ENCODE assay signal across 27 cellular contexts in the genomic region with DNA sequence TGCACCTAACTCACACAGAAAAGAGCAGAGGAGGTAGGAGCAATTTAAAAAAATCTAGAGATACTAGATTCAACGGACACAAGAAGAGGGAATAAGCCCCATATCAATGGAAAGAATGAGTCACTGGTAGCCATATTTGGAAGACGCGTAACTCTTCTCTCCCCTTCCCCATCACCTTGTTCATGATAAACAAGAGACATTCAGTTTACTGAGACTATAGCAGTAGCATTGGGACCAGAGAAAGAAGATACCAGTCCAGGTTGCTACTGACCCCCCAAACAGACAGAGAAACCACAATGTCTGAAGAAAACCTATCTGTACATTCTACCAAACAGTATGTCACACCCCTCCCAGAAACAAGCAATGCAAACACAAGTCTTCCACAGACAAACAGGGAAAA.
DNase-seq lines count a peak whose midpoint lies in the region; ATAC-seq and TF ChIP-seq lines count a peak whose summit lies in the region.
"Had no signal": no experiment of that assay in that cellular context is flagged by ENCODE, and none has a peak within 500 bp of the region (broad histone marks: within the 10 kb centered on the region; RNA-seq: fewer than 3 reads in every experiment).

No MANE protein-coding gene starts in this region.

- CTCF ChIA-PET in WTC11 (lab: Charles Lee), result no interaction called here

- H3K4me3 Mint-ChIP-seq in WTC11, result no peak overlapping the region
- no peak overlapping the region for H3K4me3 Mint-ChIP-seq in stimulated activated naive B cell treated with anti-CD40 and anti-IgM and Interleukin-4, amounts not matched to agents 10 μg/mL and 1 μg/mL and 100 μg/mL, for 72 hours
- H3K4me3 Mint-ChIP-seq: activated B cell treated with CpG ODN at 0.5 μM for 24 hours; activated CD8-positive, alpha-beta T cell treated with anti-CD3 and anti-CD28 coated beads for 36 hours; effector memory CD8-positive, alpha-beta T cell; natural killer cell had no signal

- DNase-seq in activated naive CD4-positive, alpha-beta T cell treated with anti-CD3 and anti-CD28 coated beads, Interleukin-2, amount 50 U/mL, for 72 hours (ENCODE audit: low spot score in 2 of 2), result no peak
- no peak for DNase-seq in activated naive CD4-positive, alpha-beta T cell treated with Interleukin-2 at 50 U/mL for 16 hours
- DNase-seq in WTC11 (ENCODE audit: low spot score), result no peak
- DNase-seq in fibroblast of peridontal ligament (ENCODE audit: extremely low read depth), result peak; percentile 25
- DNase-seq in stimulated activated naive B cell treated with anti-CD40 and anti-IgM and Interleukin-4, amounts not matched to agents 10 μg/mL and 1 μg/mL and 100 μg/mL, for 72 hours, result no peak
- DNase-seq in iPS-NIHi11 (ENCODE audit: low spot score), result no peak
- no peak for DNase-seq in hepatic stellate cell (ENCODE audit: low spot score)
- DNase-seq: activated B cell treated with CpG ODN at 0.5 μM for 24 hours; activated CD8-positive, alpha-beta T cell treated with anti-CD3 and anti-CD28 coated beads for 36 hours; activated naive CD4-positive, alpha-beta T cell treated with anti-CD3 and anti-CD28 coated beads, Interleukin-2, amount 50 U/mL, for 16 hours; activated T-cell treated with anti-CD3 and anti-CD28 coated beads for 4 hours; body of pancreas; COR-L47; DND-41; effector memory CD8-positive, alpha-beta T cell; Kasumi-1; midbrain; natural killer cell; NCI-H2081 treated with DMSO at 0.1 percent for 48 hours; NCI-H510A; pancreas; stimulated activated CD4-positive, alpha-beta T cell treated with anti-CD3 and anti-CD28 coated beads, Interleukin-12 subunit alpha, Interleukin-12 subunit beta, amount 100 ng/mL, for 4 hours; stimulated activated CD4-positive, alpha-beta T cell treated with anti-CD3 and anti-CD28 coated beads, Interleukin-4, amount 100 ng/mL, for 4 hours; upper lobe of left lung had no signal

- no peak for ATAC-seq in activated naive CD4-positive, alpha-beta T cell treated with anti-CD3 and anti-CD28 coated beads, Interleukin-2, amount 50 U/mL, for 72 hours
- ATAC-seq in WTC11 (no peak), HG03439 (IDR thresholded peaks at IDR 0.05; ENCODE audit: unreplicated experiment) (no peak)
- no peak for ATAC-seq in stimulated activated naive B cell treated with anti-CD40 and anti-IgM and Interleukin-4, amounts not matched to agents 10 μg/mL and 1 μg/mL and 100 μg/mL, for 72 hours (replicated peaks)
- ATAC-seq: A549; activated CD8-positive, alpha-beta T cell treated with anti-CD3 and anti-CD28 coated beads for 36 hours; body of pancreas; effector memory CD8-positive, alpha-beta T cell; left lobe of liver; natural killer cell; pancreas had no signal

- POLR2A ChIA-PET in WTC11 (lab: Charles Lee), result no interaction called here

- TF ChIP-seq CTCF in WTC11 (IDR thresholded peaks at IDR 0.05), result no peak

- H3K27ac Mint-ChIP-seq in activated naive CD4-positive, alpha-beta T cell treated with anti-CD3 and anti-CD28 coated beads, Interleukin-2, amount 50 U/mL, for 72 hours, result peak overlapping the region; percentile 9 to 18
- peak overlapping the region; percentile 1; the same call in 1 of the 2 replicates for H3K27ac Mint-ChIP-seq in WTC11
- H3K27ac Mint-ChIP-seq in stimulated activated naive B cell treated with anti-CD40 and anti-IgM and Interleukin-4, amounts not matched to agents 10 μg/mL and 1 μg/mL and 100 μg/mL, for 72 hours, result peak overlapping the region; percentile 14
- H3K27ac Mint-ChIP-seq: activated B cell treated with CpG ODN at 0.5 μM for 24 hours; activated CD8-positive, alpha-beta T cell treated with anti-CD3 and anti-CD28 coated beads for 36 hours; effector memory CD8-positive, alpha-beta T cell; natural killer cell had no signal

- H3K27me3 Mint-ChIP-seq in WTC11 (ENCODE audit: low read depth), result no peaks in the 10 kb centered on the region
- H3K27me3 Mint-ChIP-seq in stimulated activated naive B cell treated with anti-CD40 and anti-IgM and Interleukin-4, amounts not matched to agents 10 μg/mL and 1 μg/mL and 100 μg/mL, for 72 hours, result no peaks in the 10 kb centered on the region
- H3K27me3 Mint-ChIP-seq: activated B cell treated with CpG ODN at 0.5 μM for 24 hours; activated CD8-positive, alpha-beta T cell treated with anti-CD3 and anti-CD28 coated beads for 36 hours; effector memory CD8-positive, alpha-beta T cell had no signal

- H3K36me3 Mint-ChIP-seq in activated naive CD4-positive, alpha-beta T cell treated with anti-CD3 and anti-CD28 coated beads, Interleukin-2, amount 50 U/mL, for 72 hours, result no peaks in the 10 kb centered on the region
- no peaks in the 10 kb centered on the region for H3K36me3 Mint-ChIP-seq in WTC11
- peaks cover 0 to 13% of the 10 kb centered on the region in 2 donors for H3K36me3 Mint-ChIP-seq in stimulated activated naive B cell treated with anti-CD40 and anti-IgM and Interleukin-4, amounts not matched to agents 10 μg/mL and 1 μg/mL and 100 μg/mL, for 72 hours
- H3K36me3 Mint-ChIP-seq: natural killer cell had no signal

- H3K9me3 Mint-ChIP-seq in activated naive CD4-positive, alpha-beta T cell treated with anti-CD3 and anti-CD28 coated beads, Interleukin-2, amount 50 U/mL, for 72 hours, result no peaks in the 10 kb centered on the region
- H3K9me3 Mint-ChIP-seq in WTC11, result no peaks in the 10 kb centered on the region
- H3K9me3 Mint-ChIP-seq in stimulated activated naive B cell treated with anti-CD40 and anti-IgM and Interleukin-4, amounts not matched to agents 10 μg/mL and 1 μg/mL and 100 μg/mL, for 72 hours, result no peaks in the 10 kb centered on the region
- H3K9me3 Mint-ChIP-seq: activated B cell treated with CpG ODN at 0.5 μM for 24 hours; activated CD8-positive, alpha-beta T cell treated with anti-CD3 and anti-CD28 coated beads for 36 hours; effector memory CD8-positive, alpha-beta T cell; natural killer cell had no signal

- H3K4me1 Mint-ChIP-seq in WTC11, result no peaks in the 10 kb centered on the region
- peaks cover 9 to 32% of the 10 kb centered on the region in 2 donors for H3K4me1 Mint-ChIP-seq in stimulated activated naive B cell treated with anti-CD40 and anti-IgM and Interleukin-4, amounts not matched to agents 10 μg/mL and 1 μg/mL and 100 μg/mL, for 72 hours

TF ChIP-seq in WTC11, 78 proteins besides CTCF, POLR2A, EP300 and RAD21:
- TF ChIP-seq JAZF1 (CRISPR knock-in tag; IDR thresholded peaks at IDR 0.05) (no peak), FOXP1 (CRISPR knock-in tag; IDR thresholded peaks at IDR 0.05; ENCODE audit: borderline replicate concordance) (no peak), ZNF416 (CRISPR knock-in tag; IDR thresholded peaks at IDR 0.05) (no peak), SOX15 (CRISPR knock-in tag; IDR thresholded peaks at IDR 0.05) (no peak), KAT7 (CRISPR knock-in tag; IDR thresholded peaks at IDR 0.05; ENCODE audit: borderline replicate concordance) (no peak), SP1 (CRISPR knock-in tag; conservative IDR thresholded peaks at IDR 0.05) (no peak)
- TF ChIP-seq, protein P1, sequence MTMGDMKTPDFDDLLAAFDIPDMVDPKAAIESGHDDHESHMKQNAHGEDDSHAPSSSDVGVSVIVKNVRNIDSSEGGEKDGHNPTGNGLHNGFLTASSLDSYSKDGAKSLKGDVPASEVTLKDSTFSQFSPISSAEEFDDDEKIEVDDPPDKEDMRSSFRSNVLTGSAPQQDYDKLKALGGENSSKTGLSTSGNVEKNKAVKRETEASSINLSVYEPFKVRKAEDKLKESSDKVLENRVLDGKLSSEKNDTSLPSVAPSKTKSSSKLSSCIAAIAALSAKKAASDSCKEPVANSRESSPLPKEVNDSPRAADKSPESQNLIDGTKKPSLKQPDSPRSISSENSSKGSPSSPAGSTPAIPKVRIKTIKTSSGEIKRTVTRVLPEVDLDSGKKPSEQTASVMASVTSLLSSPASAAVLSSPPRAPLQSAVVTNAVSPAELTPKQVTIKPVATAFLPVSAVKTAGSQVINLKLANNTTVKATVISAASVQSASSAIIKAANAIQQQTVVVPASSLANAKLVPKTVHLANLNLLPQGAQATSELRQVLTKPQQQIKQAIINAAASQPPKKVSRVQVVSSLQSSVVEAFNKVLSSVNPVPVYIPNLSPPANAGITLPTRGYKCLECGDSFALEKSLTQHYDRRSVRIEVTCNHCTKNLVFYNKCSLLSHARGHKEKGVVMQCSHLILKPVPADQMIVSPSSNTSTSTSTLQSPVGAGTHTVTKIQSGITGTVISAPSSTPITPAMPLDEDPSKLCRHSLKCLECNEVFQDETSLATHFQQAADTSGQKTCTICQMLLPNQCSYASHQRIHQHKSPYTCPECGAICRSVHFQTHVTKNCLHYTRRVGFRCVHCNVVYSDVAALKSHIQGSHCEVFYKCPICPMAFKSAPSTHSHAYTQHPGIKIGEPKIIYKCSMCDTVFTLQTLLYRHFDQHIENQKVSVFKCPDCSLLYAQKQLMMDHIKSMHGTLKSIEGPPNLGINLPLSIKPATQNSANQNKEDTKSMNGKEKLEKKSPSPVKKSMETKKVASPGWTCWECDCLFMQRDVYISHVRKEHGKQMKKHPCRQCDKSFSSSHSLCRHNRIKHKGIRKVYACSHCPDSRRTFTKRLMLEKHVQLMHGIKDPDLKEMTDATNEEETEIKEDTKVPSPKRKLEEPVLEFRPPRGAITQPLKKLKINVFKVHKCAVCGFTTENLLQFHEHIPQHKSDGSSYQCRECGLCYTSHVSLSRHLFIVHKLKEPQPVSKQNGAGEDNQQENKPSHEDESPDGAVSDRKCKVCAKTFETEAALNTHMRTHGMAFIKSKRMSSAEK (CRISPR knock-in tag; IDR thresholded peaks at IDR 0.05; ENCODE audit: borderline replicate concordance), result no peak
